In the genomic region with DNA sequence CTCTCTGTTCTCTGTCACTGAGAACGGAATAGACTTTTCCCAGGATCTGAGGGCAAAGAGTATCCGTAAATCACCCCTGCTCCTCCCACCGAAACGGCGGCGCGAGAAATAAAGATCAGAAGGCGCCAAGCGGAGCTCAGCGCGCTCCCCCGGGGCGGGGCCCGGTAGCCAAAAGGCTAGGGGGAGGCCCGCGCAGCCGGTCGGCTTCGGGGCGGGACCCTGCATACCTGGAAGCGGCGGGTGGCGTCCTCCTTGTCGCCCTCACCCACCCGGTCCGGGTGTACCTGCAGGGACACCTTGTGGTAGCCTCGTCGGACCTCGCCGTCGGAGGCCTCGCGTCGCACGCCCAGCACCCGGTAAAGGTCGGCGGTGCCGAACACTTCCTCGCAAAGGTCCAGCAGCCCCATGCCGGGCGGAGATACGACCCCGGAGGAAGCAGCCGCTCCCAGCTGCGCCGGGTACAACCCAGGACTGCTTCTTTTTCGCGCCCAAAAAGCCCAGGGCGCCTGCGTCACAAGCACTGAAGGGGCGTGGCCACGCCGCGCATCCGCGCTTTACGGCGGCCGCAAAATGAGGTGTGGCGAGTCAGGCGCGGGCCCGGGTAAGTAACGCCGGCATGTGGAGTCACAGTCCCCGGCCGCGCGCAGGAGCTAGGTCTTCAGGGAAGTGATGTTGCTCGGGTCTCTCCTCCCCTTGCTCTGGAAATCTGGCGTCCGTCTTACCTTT, we compare ENCODE assay signal across 8 cellular contexts. TPM values are rescaled to one million over a fixed set of nuclear protein-coding genes. Genes with fewer than 3 reads are reported as not detected.
DNase-seq lines count a peak whose midpoint lies in the region; ATAC-seq and TF ChIP-seq lines count a peak whose summit lies in the region.

A gene with protein sequence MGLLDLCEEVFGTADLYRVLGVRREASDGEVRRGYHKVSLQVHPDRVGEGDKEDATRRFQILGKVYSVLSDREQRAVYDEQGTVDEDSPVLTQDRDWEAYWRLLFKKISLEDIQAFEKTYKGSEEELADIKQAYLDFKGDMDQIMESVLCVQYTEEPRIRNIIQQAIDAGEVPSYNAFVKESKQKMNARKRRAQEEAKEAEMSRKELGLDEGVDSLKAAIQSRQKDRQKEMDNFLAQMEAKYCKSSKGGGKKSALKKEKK (minus strand): TSS at position 473 of the 726 bp plus-strand sequence. CDS start 66 bp downstream, at position 407.

- H3K36me3 Mint-ChIP-seq in IgD-negative memory B cell: peaks cover 4% of the 10 kb centered on the region

- H3K4me1 Mint-ChIP-seq in IgD-negative memory B cell: peaks cover 45 to 55% (median 46%) of the 10 kb centered on the region in 3 donors

- H3K4me1 ChIP-seq in mucosa of stomach (ENCODE audit: control insufficient read depth, insufficient read depth, low read length): peaks cover 20% of the 10 kb centered on the region

- H3K4me3 Mint-ChIP-seq in IgD-negative memory B cell: peak within 1 kb of the TSS; percentile 92 to 99 (median 98)

- ATAC-seq in GM21529 (IDR thresholded peaks at IDR 0.05; ENCODE audit: unreplicated experiment): peak; percentile 77

- H3K36me3 ChIP-seq in mucosa of stomach (ENCODE audit: control insufficient read depth, insufficient read depth, low read length): peaks cover 4% of the 10 kb centered on the region

- no peaks in the 10 kb centered on the region for H3K9me3 Mint-ChIP-seq in IgD-negative memory B cell

- H3K27me3 ChIP-seq in mucosa of stomach (ENCODE audit: control insufficient read depth, insufficient read depth, low read length): no peaks in the 10 kb centered on the region

- peak within 1 kb of the TSS; percentile 92 for H3K4me3 ChIP-seq in mucosa of stomach (ENCODE audit: low read length)

- DNase-seq in DMS153 (lab: John Stamatoyannopoulos, UW): peak; percentile 82
- peak; percentile 98 for DNase-seq in OCI-M1 (lab: John Stamatoyannopoulos, UW)
- peak; percentile 99 for DNase-seq in activated T-cell treated with anti-CD3 and anti-CD28 coated beads for 48 hours (ENCODE audit: low read depth)
- DNase-seq in erythroblast (lab: John Stamatoyannopoulos, UW): peak; percentile 98
- DNase-seq in stimulated activated CD8-positive, alpha-beta memory T cell treated with anti-CD3 and anti-CD28 coated beads, Interleukin-7, amount 100 ng/mL, for 1 hour (ENCODE audit: low read depth in 2 of 2): peak; percentile 96 to 97

- H3K27ac Mint-ChIP-seq in IgD-negative memory B cell: peak within 1 kb of the TSS; percentile 97 to 99 (median 98)

- TF ChIP-seq POLR2A in erythroblast (IDR thresholded peaks at IDR 0.05; ENCODE audit: low read length): peak; percentile 99

- H3K27me3 Mint-ChIP-seq in IgD-negative memory B cell: no peaks in the 10 kb centered on the region

- H3K9me3 ChIP-seq in mucosa of stomach (ENCODE audit: control insufficient read depth, low read length): no peaks in the 10 kb centered on the region

- H3K9ac ChIP-seq in mucosa of stomach (ENCODE audit: low read length): peak within 1 kb of the TSS; percentile 53

RNA-seq across cellular contexts. Expression of the gene that starts here (rescaled TPM):
- 28.3 TPM for polyA plus RNA-seq in IgD-negative memory B cell

Comparison
In these comparisons a context has a peak if more than half of its experiments do, and no peak if none do; other contexts are left out.
1. Peak in every context shown above with its lines: DNase-seq, ATAC-seq and H3K4me3 ChIP-seq.